20 cellular contexts compared by ENCODE assay signal in genomic region chr7:1100386-1100785, GRCh38. TPM values are rescaled to one million over a fixed set of nuclear protein-coding genes. Genes with fewer than 3 reads are reported as not detected.
DNase-seq lines count a peak whose midpoint lies in the region; ATAC-seq and TF ChIP-seq lines count a peak whose summit lies in the region.
"Had no signal": no experiment of that assay in that cellular context is flagged by ENCODE, and none has a peak within 500 bp of the region (broad histone marks: within the 10 kb centered on the region; RNA-seq: fewer than 3 reads in every experiment).

No MANE protein-coding gene starts in this region.

- 0 out of 2 replicates have a peak, but pooled peaks cover 2% of the 10 kb centered on the region for H3K9me3 ChIP-seq in HUES6 (ENCODE audit: control insufficient read depth, insufficient read depth, low read depth, low read length)

- peaks cover 11% of the 10 kb centered on the region for H3K9me3 Mint-ChIP-seq in glutamatergic neuron (ENCODE audit: unreplicated experiment)
- peaks cover 0 to 4% (median 0%) of the 10 kb centered on the region in 3 donors for H3K9me3 Mint-ChIP-seq in T-cell
- H3K9me3 Mint-ChIP-seq: CD4-positive, alpha-beta memory T cell; HFFc6 had no signal

- no peaks in the 10 kb centered on the region; the same call in 1 of the 2 replicates for H3K4me1 ChIP-seq in HUES6 (ENCODE audit: control insufficient read depth, insufficient read depth, low read length)

- H3K27ac Mint-ChIP-seq in glutamatergic neuron (ENCODE audit: unreplicated experiment) = peak overlapping the region; percentile 92
- H3K27ac Mint-ChIP-seq in T-cell = no peak overlapping the region
- H3K27ac Mint-ChIP-seq: CD4-positive, alpha-beta memory T cell; HFFc6 had no signal

- H3K27me3 ChIP-seq in HUES6 (ENCODE audit: control insufficient read depth, insufficient read depth, low read length) = no peaks in the 10 kb centered on the region

- peak overlapping the region; percentile 29 for H3K9ac ChIP-seq in HUES6 (ENCODE audit: low read length)

- DNase-seq in glutamatergic neuron (no peak), retina (peak; percentile 59), T-cell (no peak), NCI-H1694 treated with DMSO at 0.1 percent for 48 hours (lab: John Stamatoyannopoulos, UW) (no peak)
- DNase-seq: CD4-positive, alpha-beta memory T cell; DND-41; GDM1; HFFc6; KG1; NCI-H1105; NCI-H187 treated with DMSO at 0.1 percent for 48 hours; NCI-H446; NCI-H82; SIG-M5 had no signal

- H3K27ac ChIP-seq in HUES6 (ENCODE audit: low read depth, low read length) = peak overlapping the region; percentile 52; the same call in 1 of the 2 replicates
- H3K27ac ChIP-seq: HL-60 had no signal

- peaks cover 4% of the 10 kb centered on the region for H3K27me3 Mint-ChIP-seq in glutamatergic neuron (ENCODE audit: unreplicated experiment)
- H3K27me3 Mint-ChIP-seq in T-cell = peaks cover 0 to 2% of the 10 kb centered on the region in 2 donors
- H3K27me3 Mint-ChIP-seq: CD4-positive, alpha-beta memory T cell had no signal

- no peak overlapping the region for H3K4me3 Mint-ChIP-seq in glutamatergic neuron (ENCODE audit: unreplicated experiment)
- no peak overlapping the region for H3K4me3 Mint-ChIP-seq in T-cell
- H3K4me3 Mint-ChIP-seq: CD4-positive, alpha-beta memory T cell; HFFc6 had no signal

- POLR2A ChIA-PET in T-cell (lab: Charles Lee) = no interaction called here

- CTCF ChIA-PET in T-cell (lab: Charles Lee) = no interaction called here

- H3K36me3 ChIP-seq in HUES6 (ENCODE audit: control insufficient read depth, insufficient read depth, low read length) = peaks cover 5% of the 10 kb centered on the region; the same call in 1 of the 2 replicates

- peaks cover 15% of the 10 kb centered on the region for H3K36me3 Mint-ChIP-seq in glutamatergic neuron (ENCODE audit: unreplicated experiment)
- peaks cover 21% of the 10 kb centered on the region for H3K36me3 Mint-ChIP-seq in T-cell

- H3K4me3 ChIP-seq in HUES6 (ENCODE audit: low read depth, low read length) = no peak overlapping the region

- TF ChIP-seq CTCF in glutamatergic neuron (IDR thresholded peaks at IDR 0.05; ENCODE audit: partially characterized antibody, unreplicated experiment) = no peak

- ATAC-seq in SK-N-SH treated with all-trans-retinoic acid at 6 μM for 48 hours = peak; percentile 3; the same call in 1 of the 3 replicates
- ATAC-seq in T-cell (replicated peaks in 1 of 4) = no peak
- ATAC-seq in GM21619 (IDR thresholded peaks at IDR 0.05; ENCODE audit: unreplicated experiment) = no peak
- ATAC-seq in GM21390 (IDR thresholded peaks at IDR 0.05; ENCODE audit: unreplicated experiment) = no peak

- H3K4me1 Mint-ChIP-seq in glutamatergic neuron (ENCODE audit: low read depth, unreplicated experiment) (peaks cover 25% of the 10 kb centered on the region), T-cell (peaks cover 11 to 23% (median 12%) of the 10 kb centered on the region in 3 donors)

TF ChIP-seq in SK-N-SH treated with all-trans-retinoic acid at 6 μM for 48 hours, 23 proteins besides CTCF, POLR2A, EP300 and RAD21:
- TF ChIP-seq RARB (CRISPR knock-in tag; IDR thresholded peaks at IDR 0.05) (no peak), ZNF70 (CRISPR knock-in tag; IDR thresholded peaks at IDR 0.05) (no peak), ARNTL (CRISPR knock-in tag; IDR thresholded peaks at IDR 0.05; ENCODE audit: borderline replicate concordance, low read depth) (no peak), ZFP30 (CRISPR knock-in tag; IDR thresholded peaks at IDR 0.05) (no peak), GLIS3 (CRISPR knock-in tag; IDR thresholded peaks at IDR 0.05) (no peak), ZNF565 (CRISPR knock-in tag; conservative IDR thresholded peaks at IDR 0.05; ENCODE audit: low read depth) (no peak), CSDC2 (CRISPR knock-in tag; IDR thresholded peaks at IDR 0.05) (no peak), SNAI2 (CRISPR knock-in tag; IDR thresholded peaks at IDR 0.05) (no peak), ESRRG (CRISPR knock-in tag; IDR thresholded peaks at IDR 0.05) (no peak), TOX (CRISPR knock-in tag; IDR thresholded peaks at IDR 0.05; ENCODE audit: borderline replicate concordance) (no peak), ZC3H10 (CRISPR knock-in tag; IDR thresholded peaks at IDR 0.05) (no peak), POU6F1 (CRISPR knock-in tag; IDR thresholded peaks at IDR 0.05; ENCODE audit: borderline replicate concordance, low read depth) (no peak), ZNF8 (CRISPR knock-in tag; IDR thresholded peaks at IDR 0.05) (no peak), ZFP3 (CRISPR knock-in tag; IDR thresholded peaks at IDR 0.05) (no peak), PATZ1 (CRISPR knock-in tag; IDR thresholded peaks at IDR 0.05; ENCODE audit: borderline replicate concordance) (no peak), BACH2 (CRISPR knock-in tag; IDR thresholded peaks at IDR 0.05; ENCODE audit: borderline replicate concordance) (no peak), ISL1 (CRISPR knock-in tag; IDR thresholded peaks at IDR 0.05) (no peak), OSR1 (CRISPR knock-in tag; IDR thresholded peaks at IDR 0.05) (no peak)
- TF ChIP-seq, protein P1, sequence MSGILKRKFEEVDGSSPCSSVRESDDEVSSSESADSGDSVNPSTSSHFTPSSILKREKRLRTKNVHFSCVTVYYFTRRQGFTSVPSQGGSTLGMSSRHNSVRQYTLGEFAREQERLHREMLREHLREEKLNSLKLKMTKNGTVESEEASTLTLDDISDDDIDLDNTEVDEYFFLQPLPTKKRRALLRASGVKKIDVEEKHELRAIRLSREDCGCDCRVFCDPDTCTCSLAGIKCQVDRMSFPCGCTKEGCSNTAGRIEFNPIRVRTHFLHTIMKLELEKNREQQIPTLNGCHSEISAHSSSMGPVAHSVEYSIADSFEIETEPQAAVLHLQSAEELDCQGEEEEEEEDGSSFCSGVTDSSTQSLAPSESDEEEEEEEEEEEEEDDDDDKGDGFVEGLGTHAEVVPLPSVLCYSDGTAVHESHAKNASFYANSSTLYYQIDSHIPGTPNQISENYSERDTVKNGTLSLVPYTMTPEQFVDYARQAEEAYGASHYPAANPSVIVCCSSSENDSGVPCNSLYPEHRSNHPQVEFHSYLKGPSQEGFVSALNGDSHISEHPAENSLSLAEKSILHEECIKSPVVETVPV (CRISPR knock-in tag; IDR thresholded peaks at IDR 0.05) = no peak
- TF ChIP-seq, protein P2, sequence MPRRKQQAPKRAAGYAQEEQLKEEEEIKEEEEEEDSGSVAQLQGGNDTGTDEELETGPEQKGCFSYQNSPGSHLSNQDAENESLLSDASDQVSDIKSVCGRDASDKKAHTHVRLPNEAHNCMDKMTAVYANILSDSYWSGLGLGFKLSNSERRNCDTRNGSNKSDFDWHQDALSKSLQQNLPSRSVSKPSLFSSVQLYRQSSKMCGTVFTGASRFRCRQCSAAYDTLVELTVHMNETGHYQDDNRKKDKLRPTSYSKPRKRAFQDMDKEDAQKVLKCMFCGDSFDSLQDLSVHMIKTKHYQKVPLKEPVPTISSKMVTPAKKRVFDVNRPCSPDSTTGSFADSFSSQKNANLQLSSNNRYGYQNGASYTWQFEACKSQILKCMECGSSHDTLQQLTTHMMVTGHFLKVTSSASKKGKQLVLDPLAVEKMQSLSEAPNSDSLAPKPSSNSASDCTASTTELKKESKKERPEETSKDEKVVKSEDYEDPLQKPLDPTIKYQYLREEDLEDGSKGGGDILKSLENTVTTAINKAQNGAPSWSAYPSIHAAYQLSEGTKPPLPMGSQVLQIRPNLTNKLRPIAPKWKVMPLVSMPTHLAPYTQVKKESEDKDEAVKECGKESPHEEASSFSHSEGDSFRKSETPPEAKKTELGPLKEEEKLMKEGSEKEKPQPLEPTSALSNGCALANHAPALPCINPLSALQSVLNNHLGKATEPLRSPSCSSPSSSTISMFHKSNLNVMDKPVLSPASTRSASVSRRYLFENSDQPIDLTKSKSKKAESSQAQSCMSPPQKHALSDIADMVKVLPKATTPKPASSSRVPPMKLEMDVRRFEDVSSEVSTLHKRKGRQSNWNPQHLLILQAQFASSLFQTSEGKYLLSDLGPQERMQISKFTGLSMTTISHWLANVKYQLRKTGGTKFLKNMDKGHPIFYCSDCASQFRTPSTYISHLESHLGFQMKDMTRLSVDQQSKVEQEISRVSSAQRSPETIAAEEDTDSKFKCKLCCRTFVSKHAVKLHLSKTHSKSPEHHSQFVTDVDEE (CRISPR knock-in tag; IDR thresholded peaks at IDR 0.05) = no peak

RNA-seq across cellular contexts. Expression of gene GPER1, which starts 12.5 kb away (rescaled TPM):
- 0.59 TPM for total RNA-seq in glutamatergic neuron (ENCODE audit: unreplicated experiment)
- under 1 TPM in 3 of 5 donors, not detected in 2; 0.23 to 0.41 (median 0.26) TPM for total RNA-seq in T-cell
- total RNA-seq: CD4-positive, alpha-beta memory T cell had no signal

RNA-seq across cellular contexts. Expression of gene GPR146, which starts 56.0 kb away (rescaled TPM):
- 3.1 TPM for total RNA-seq in glutamatergic neuron (ENCODE audit: unreplicated experiment)
- total RNA-seq in T-cell = 10 to 100 TPM; 11.9 to 14.7 (median 13.0) TPM
- total RNA-seq: MCF 10A had no signal

RNA-seq across cellular contexts. Expression of gene ZFAND2A, which starts 59.6 kb away (rescaled TPM):
- total RNA-seq in glutamatergic neuron (ENCODE audit: unreplicated experiment) (34.5 TPM), T-cell (10 to 100 TPM; 26.6 to 77.3 (median 30.1) TPM)
